Comparison of ENCODE assay signal across 17 cellular contexts in the genomic region with DNA sequence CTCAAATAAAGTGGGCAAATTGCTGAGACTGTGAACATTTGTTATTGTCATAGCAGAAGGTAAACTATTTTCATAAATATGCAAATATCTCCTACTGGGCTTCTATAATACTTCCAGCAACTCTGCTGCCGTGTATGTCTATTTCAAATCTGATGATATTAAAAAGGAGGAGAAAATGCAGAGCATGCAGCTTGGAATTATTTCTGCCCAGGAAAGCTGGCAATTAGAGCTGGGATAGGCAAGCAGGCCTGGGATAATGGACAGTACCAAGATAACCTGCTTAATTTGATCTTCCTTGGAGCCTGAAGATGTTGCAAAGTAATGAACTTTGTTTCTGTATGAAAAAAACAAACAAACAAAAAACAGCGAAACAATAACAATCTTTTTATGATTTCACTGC.
DNase-seq lines count a peak whose midpoint lies in the region; ATAC-seq and TF ChIP-seq lines count a peak whose summit lies in the region.
"Had no signal": no experiment of that assay in that cellular context is flagged by ENCODE, and none has a peak within 500 bp of the region (broad histone marks: within the 10 kb centered on the region; RNA-seq: fewer than 3 reads in every experiment).

No MANE protein-coding gene starts in this region.

- H3K9me2 ChIP-seq in Karpas-422 (replicated peaks; ENCODE audit: insufficient read depth, low read length) (no peaks in the 10 kb centered on the region), SK-N-SH (no peaks in the 10 kb centered on the region)

- no peak for ATAC-seq in GM18517 (IDR thresholded peaks at IDR 0.05; ENCODE audit: unreplicated experiment)
- no peak for ATAC-seq in GM19324 (IDR thresholded peaks at IDR 0.05; ENCODE audit: low FRiP score, unreplicated experiment)
- ATAC-seq: A549; CD8-positive, alpha-beta T cell had no signal

- no peak for TF ChIP-seq RAD21 in SK-N-SH (IDR thresholded peaks at IDR 0.05; ENCODE audit: low read length)

- H3F3A ChIP-seq in SK-N-SH (replicated peaks; ENCODE audit: insufficient read depth) = peaks cover 4% of the 10 kb centered on the region

- H3K27ac ChIP-seq in Karpas-422 (ENCODE audit: low read length) (no peak overlapping the region), SK-N-SH (ENCODE audit: low read depth in 2 of 2, low read length in 1 of 2) (peak overlapping the region in 1 of 2 experiments; percentile 78; a peak in 1 of 4 replicates)
- H3K27ac ChIP-seq: 22Rv1, A549, C4-2B had no signal

- H3K79me2 ChIP-seq in Karpas-422 (ENCODE audit: low read length) = no peaks in the 10 kb centered on the region
- H3K79me2 ChIP-seq in SK-N-SH (ENCODE audit: insufficient read depth) = no peaks in the 10 kb centered on the region

- H3K27me3 ChIP-seq in Karpas-422 (ENCODE audit: low read length) = no peaks in the 10 kb centered on the region
- no peaks in the 10 kb centered on the region for H3K27me3 ChIP-seq in SK-N-SH (ENCODE audit: insufficient read depth)
- H3K27me3 ChIP-seq: BLaER1 treated with 17β-estradiol and CSF1 and Interleukin-3, amounts not matched to agents 10 nM and 100 nM had no signal

- no peaks in the 10 kb centered on the region for H4K20me1 ChIP-seq in Karpas-422 (ENCODE audit: insufficient read depth, low read depth, low read length)
- H4K20me1 ChIP-seq in SK-N-SH (ENCODE audit: insufficient read depth) = no peaks in the 10 kb centered on the region
- H4K20me1 ChIP-seq: BLaER1 treated with 17β-estradiol and CSF1 and Interleukin-3, amounts not matched to agents 10 nM and 100 nM had no signal

- peak in 1 of 2 experiments; percentile 53; a peak in 1 of 4 replicates for TF ChIP-seq EP300 in SK-N-SH (IDR thresholded peaks at IDR 0.05; ENCODE audit: borderline replicate concordance in 1 of 2, low read depth in 1 of 2, low read length in 1 of 2)

- no peak overlapping the region for H3K4me2 ChIP-seq in Karpas-422 (ENCODE audit: low read depth, low read length, poor library complexity, severe bottlenecking)
- no peak overlapping the region for H3K4me2 ChIP-seq in SK-N-SH
- H3K4me2 ChIP-seq: A549 had no signal

- no peaks in the 10 kb centered on the region for H3K4me1 ChIP-seq in Karpas-422 (ENCODE audit: low read length)
- H3K4me1 ChIP-seq in SK-N-SH (ENCODE audit: control insufficient read depth in 1 of 2, insufficient read depth in 2 of 2, low read depth in 1 of 2, low read length in 1 of 2) = peaks cover 0 to 8% of the 10 kb centered on the region in 2 experiments; a peak in 2 of 4 replicates

- POLR2A ChIA-PET in SK-N-SH (lab: Yijun Ruan, JAX) = no interaction called here

- DNase-seq in Karpas-422 = peak; percentile 9
- DNase-seq in NCI-H526 treated with DMSO at 0.1 percent for 48 hours (lab: John Stamatoyannopoulos, UW) = peak; percentile 5
- DNase-seq in SK-N-SH = peak; percentile 14
- DNase-seq in NK-92 treated with Interleukin-12 subunit alpha and Interleukin-12 subunit beta, amount 100 ng/mL, for 24 hours (lab: John Stamatoyannopoulos, UW) = no peak
- DNase-seq: AML-193; Caco-2; Calu3; CD4-positive, alpha-beta T cell; CD8-positive, alpha-beta T cell; DMS79 treated with DMSO at 0.1 percent for 48 hours; GF-D8 had no signal

- no peaks in the 10 kb centered on the region for H3K9me3 ChIP-seq in Karpas-422 (ENCODE audit: low read length)
- H3K9me3 ChIP-seq in SK-N-SH = no peaks in the 10 kb centered on the region
- H3K9me3 ChIP-seq: A549; BLaER1 treated with 17β-estradiol and CSF1 and Interleukin-3, amounts not matched to agents 10 nM and 100 nM; Caco-2 had no signal

- H3K36me3 ChIP-seq in Karpas-422 (ENCODE audit: insufficient read depth, low read length) = no peaks in the 10 kb centered on the region
- no peaks in the 10 kb centered on the region for H3K36me3 ChIP-seq in SK-N-SH (replicated peaks in 1 of 2; ENCODE audit: control insufficient read depth in 1 of 2, insufficient read depth in 2 of 2, low read length in 1 of 2)
- H3K36me3 ChIP-seq: BLaER1 treated with 17β-estradiol and CSF1 and Interleukin-3, amounts not matched to agents 10 nM and 100 nM had no signal

- 45% methylated on average over 2 of the region's 2 CpGs for WGBS in SK-N-SH (ENCODE audit: low lambda C conversion rate)

- TF ChIP-seq CTCF in SK-N-SH (IDR thresholded peaks at IDR 0.05) = no peak

- H2AFZ ChIP-seq in Karpas-422 (ENCODE audit: low read length) = no peak overlapping the region
- no peak overlapping the region for H2AFZ ChIP-seq in SK-N-SH (ENCODE audit: low read depth)

- H3K4me3 ChIP-seq in Karpas-422 (ENCODE audit: low read length) (no peak overlapping the region), SK-N-SH (ENCODE audit: low read depth in 2 of 2, low read length in 1 of 2) (no peak overlapping the region)
- H3K4me3 ChIP-seq: A549; BLaER1 treated with 17β-estradiol and CSF1 and Interleukin-3, amounts not matched to agents 10 nM and 100 nM had no signal

- no peak overlapping the region for H3K9ac ChIP-seq in Karpas-422 (ENCODE audit: low read length)
- no peak overlapping the region for H3K9ac ChIP-seq in SK-N-SH
- H3K9ac ChIP-seq: BLaER1 treated with 17β-estradiol and CSF1 and Interleukin-3, amounts not matched to agents 10 nM and 100 nM had no signal

- CTCF ChIA-PET in SK-N-SH (lab: Yijun Ruan, JAX) = interaction anchor here (1.3 kb wide), 1 partner anchor 19 kb away, joined by 4 read pairs; no protein-coding TSS in a partner anchor

TF ChIP-seq in SK-N-SH, 30 proteins besides CTCF, POLR2A, EP300 and RAD21:
- TF ChIP-seq TAF1 (IDR thresholded peaks at IDR 0.05; ENCODE audit: borderline replicate concordance, low read depth, low read length) (no peak), NRF1 (IDR thresholded peaks at IDR 0.05; ENCODE audit: low read depth, low read length) (no peak), CHD2 (IDR thresholded peaks at IDR 0.05; ENCODE audit: low read length, partially characterized antibody) (no peak), MXI1 (IDR thresholded peaks at IDR 0.05; ENCODE audit: low read depth, low read length) (no peak), SIN3A (IDR thresholded peaks at IDR 0.05; ENCODE audit: borderline replicate concordance, low read depth, low read length) (no peak), YY1 (IDR thresholded peaks at IDR 0.05; ENCODE audit: low read depth) (no peak), POLR2AphosphoS5 (IDR thresholded peaks at IDR 0.05; ENCODE audit: low read depth, low read length) (no peak), RCOR1 (IDR thresholded peaks at IDR 0.05; ENCODE audit: low read length) (no peak), TEAD4 (IDR thresholded peaks at IDR 0.05; ENCODE audit: borderline replicate concordance, insufficient read depth) (no peak), EZH2phosphoT487 (IDR thresholded peaks at IDR 0.05; ENCODE audit: borderline replicate concordance, low read depth) (no peak), ELF1 (IDR thresholded peaks at IDR 0.05) (no peak), FOXJ3 (CRISPR knock-in tag; IDR thresholded peaks at IDR 0.05) (no peak), RXRA (IDR thresholded peaks at IDR 0.05; ENCODE audit: borderline replicate concordance, low read depth) (no peak), IRF3 (IDR thresholded peaks at IDR 0.05; ENCODE audit: low read depth, low read length) (no peak)
- TF ChIP-seq, protein P1, sequence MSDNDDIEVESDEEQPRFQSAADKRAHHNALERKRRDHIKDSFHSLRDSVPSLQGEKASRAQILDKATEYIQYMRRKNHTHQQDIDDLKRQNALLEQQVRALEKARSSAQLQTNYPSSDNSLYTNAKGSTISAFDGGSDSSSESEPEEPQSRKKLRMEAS (IDR thresholded peaks at IDR 0.05; ENCODE audit: low read depth) = no peak
